ENCODE assay signal across 13 cellular contexts in genomic region chr13:99989376-99990044, GRCh38. TPM values are rescaled to one million over a fixed set of nuclear protein-coding genes. Genes with fewer than 3 reads are reported as not detected.
DNase-seq lines count a peak whose midpoint lies in the region; ATAC-seq and TF ChIP-seq lines count a peak whose summit lies in the region.
"Had no signal": no experiment of that assay in that cellular context is flagged by ENCODE, and none has a peak within 500 bp of the region (broad histone marks: within the 10 kb centered on the region; RNA-seq: fewer than 3 reads in every experiment).

No MANE protein-coding gene starts in this region.

- H3K27ac ChIP-seq in iPS DF 6.9 (ENCODE audit: low read length), result no peak overlapping the region
- no peak overlapping the region for H3K27ac ChIP-seq in breast epithelium
- H3K27ac ChIP-seq: neutrophil, spleen, uterus had no signal

- no peaks in the 10 kb centered on the region for H3K36me3 Mint-ChIP-seq in activated CD4-positive, alpha-beta T cell treated with anti-CD3 and anti-CD28 coated beads for 36 hours (ENCODE audit: low read depth)
- H3K36me3 Mint-ChIP-seq in activated naive CD8-positive, alpha-beta T cell treated with anti-CD3 and anti-CD28 coated beads, Interleukin-2, amount 50 U/mL, for 24 hours (ENCODE audit: low read depth), result peaks cover 7% of the 10 kb centered on the region
- no peaks in the 10 kb centered on the region for H3K36me3 Mint-ChIP-seq in glutamatergic neuron (ENCODE audit: unreplicated experiment)

- H3K4me3 Mint-ChIP-seq in activated CD4-positive, alpha-beta T cell treated with anti-CD3 and anti-CD28 coated beads for 36 hours, result no peak overlapping the region
- peak overlapping the region; percentile 11 for H3K4me3 Mint-ChIP-seq in activated naive CD8-positive, alpha-beta T cell treated with anti-CD3 and anti-CD28 coated beads, Interleukin-2, amount 50 U/mL, for 24 hours
- H3K4me3 Mint-ChIP-seq in glutamatergic neuron (ENCODE audit: unreplicated experiment), result no peak overlapping the region

- H3K4me3 ChIP-seq in iPS DF 6.9 (ENCODE audit: low read length) (peak overlapping the region; percentile 18; the same call in 1 of the 2 replicates), breast epithelium (peak overlapping the region in 1 of 3 donors; percentile 12)
- H3K4me3 ChIP-seq: uterus had no signal

- no peaks in the 10 kb centered on the region for H3K9me3 ChIP-seq in iPS DF 6.9 (ENCODE audit: control insufficient read depth, insufficient read depth, low read length)
- H3K9me3 ChIP-seq in breast epithelium, result no peaks in the 10 kb centered on the region
- H3K9me3 ChIP-seq: neutrophil, uterus had no signal

- WGBS in iPS DF 6.9 (ENCODE audit: insufficient coverage, insufficient read length), result no CpG with 5 or more reads among the region's 37 CpGs

- H3K27me3 ChIP-seq in iPS DF 6.9 (ENCODE audit: control insufficient read depth, insufficient read depth, low read length) (peaks cover 19% of the 10 kb centered on the region; the same call in 1 of the 2 replicates), breast epithelium (peaks cover 17 to 98% of the 10 kb centered on the region in 2 donors)

- H3K27me3 Mint-ChIP-seq in activated CD4-positive, alpha-beta T cell treated with anti-CD3 and anti-CD28 coated beads for 36 hours, result peaks cover 83% of the 10 kb centered on the region
- H3K27me3 Mint-ChIP-seq in activated naive CD8-positive, alpha-beta T cell treated with anti-CD3 and anti-CD28 coated beads, Interleukin-2, amount 50 U/mL, for 24 hours, result peaks cover 90% of the 10 kb centered on the region
- H3K27me3 Mint-ChIP-seq in glutamatergic neuron (ENCODE audit: unreplicated experiment), result peaks cover 52% of the 10 kb centered on the region

- H3K4me1 ChIP-seq in iPS DF 6.9 (ENCODE audit: control insufficient read depth, insufficient read depth, low read length), result peaks cover 7% of the 10 kb centered on the region; the same call in 1 of the 2 replicates
- H3K4me1 ChIP-seq in breast epithelium, result no peaks in the 10 kb centered on the region
- H3K4me1 ChIP-seq: uterus had no signal

- no peaks in the 10 kb centered on the region for H3K9me3 Mint-ChIP-seq in activated CD4-positive, alpha-beta T cell treated with anti-CD3 and anti-CD28 coated beads for 36 hours (ENCODE audit: low read depth)
- H3K9me3 Mint-ChIP-seq in activated naive CD8-positive, alpha-beta T cell treated with anti-CD3 and anti-CD28 coated beads, Interleukin-2, amount 50 U/mL, for 24 hours, result no peaks in the 10 kb centered on the region
- H3K9me3 Mint-ChIP-seq in glutamatergic neuron (ENCODE audit: unreplicated experiment), result peaks cover 8% of the 10 kb centered on the region

- DNase-seq in activated CD4-positive, alpha-beta T cell treated with anti-CD3 and anti-CD28 coated beads for 36 hours, result peak; percentile 15
- no peak for DNase-seq in activated CD4-positive, alpha-beta T cell treated with anti-CD3 and anti-CD28 coated beads for 4 hours
- DNase-seq in activated naive CD8-positive, alpha-beta T cell treated with anti-CD3 and anti-CD28 coated beads, Interleukin-2, amount 50 U/mL, for 24 hours, result no peak
- DNase-seq in iPS DF 6.9 (ENCODE audit: low read depth, low spot score) (no peak), retina (peak; percentile 86), glutamatergic neuron (no peak), NK-92 (lab: John Stamatoyannopoulos, UW; ENCODE audit: unreplicated experiment) (no peak), breast epithelium (ENCODE audit: low spot score in 2 of 2) (no peak)
- DNase-seq: NCI-H2171, spleen, uterus had no signal

- TF ChIP-seq POLR2A in breast epithelium (IDR thresholded peaks at IDR 0.05), result no peak

- CTCF ChIA-PET in activated CD4-positive, alpha-beta T cell treated with anti-CD3 and anti-CD28 coated beads for 36 hours (lab: Charles Lee), result interaction anchor here (0.8 to 0.9 kb wide), 2 partner anchors 31 to 333 kb away, joined by 3 to 4 read pairs; no protein-coding TSS in a partner anchor

- no peak for ATAC-seq in activated CD4-positive, alpha-beta T cell treated with anti-CD3 and anti-CD28 coated beads for 36 hours
- ATAC-seq in activated naive CD8-positive, alpha-beta T cell treated with anti-CD3 and anti-CD28 coated beads, Interleukin-2, amount 50 U/mL, for 24 hours, result no peak

- H3K4me1 Mint-ChIP-seq in activated CD4-positive, alpha-beta T cell treated with anti-CD3 and anti-CD28 coated beads for 36 hours, result peaks cover 28% of the 10 kb centered on the region
- H3K4me1 Mint-ChIP-seq in activated naive CD8-positive, alpha-beta T cell treated with anti-CD3 and anti-CD28 coated beads, Interleukin-2, amount 50 U/mL, for 24 hours, result peaks cover 26% of the 10 kb centered on the region
- H3K4me1 Mint-ChIP-seq in glutamatergic neuron (ENCODE audit: low read depth, unreplicated experiment), result peaks cover 6% of the 10 kb centered on the region

- H3K36me3 ChIP-seq in iPS DF 6.9 (ENCODE audit: control insufficient read depth, insufficient read depth, low read length) (peaks cover 6% of the 10 kb centered on the region), breast epithelium (no peaks in the 10 kb centered on the region)
- H3K36me3 ChIP-seq: neutrophil, spleen, uterus had no signal

- TF ChIP-seq CTCF in glutamatergic neuron (IDR thresholded peaks at IDR 0.05; ENCODE audit: partially characterized antibody, unreplicated experiment) (no peak), breast epithelium (IDR thresholded peaks at IDR 0.05) (no peak)

- POLR2A ChIA-PET in activated CD4-positive, alpha-beta T cell treated with anti-CD3 and anti-CD28 coated beads for 36 hours (lab: Charles Lee), result no interaction called here

- H3K27ac Mint-ChIP-seq in activated CD4-positive, alpha-beta T cell treated with anti-CD3 and anti-CD28 coated beads for 36 hours, result no peak overlapping the region
- H3K27ac Mint-ChIP-seq in activated naive CD8-positive, alpha-beta T cell treated with anti-CD3 and anti-CD28 coated beads, Interleukin-2, amount 50 U/mL, for 24 hours, result no peak overlapping the region
- H3K27ac Mint-ChIP-seq in glutamatergic neuron (ENCODE audit: unreplicated experiment), result no peak overlapping the region

- intact Hi-C loops in activated CD4-positive, alpha-beta T cell treated with anti-CD3 and anti-CD28 coated beads for 36 hours (cut with DNase I, micrococcal nuclease), result loop anchor here (2.0 to 10.0 kb wide), 7 partner anchors 13 to 525 kb away; no protein-coding TSS in a partner anchor
- intact Hi-C loops in breast epithelium (cut with DNase I; ENCODE audit: low total_unique reads), result no loop called here

RNA-seq across cellular contexts. Expression of gene ZIC2, which starts 7.9 kb away (rescaled TPM):
- not detected for total RNA-seq in activated CD4-positive, alpha-beta T cell treated with anti-CD3 and anti-CD28 coated beads for 36 hours
- total RNA-seq in glutamatergic neuron (ENCODE audit: unreplicated experiment), result 21.9 TPM
- total RNA-seq in breast epithelium, result under 1 TPM in 1 of 3 donors, not detected in 2; 0.15 TPM
- total RNA-seq: spleen; T-helper 2 cell treated with Interferon-gamma antibody and Interleukin-4, amounts not matched to agents 100 ng/mL and 5 ng/mL, for 36 hours; uterus had no signal

RNA-seq across cellular contexts. Expression of gene ZIC5, which starts 17.9 kb away (rescaled TPM):
- not detected for total RNA-seq in activated CD4-positive, alpha-beta T cell treated with anti-CD3 and anti-CD28 coated beads for 36 hours
- total RNA-seq in glutamatergic neuron (ENCODE audit: unreplicated experiment) (0.47 TPM), breast epithelium (not detected)
- total RNA-seq: spleen; T-helper 2 cell treated with Interferon-gamma antibody and Interleukin-4, amounts not matched to agents 100 ng/mL and 5 ng/mL, for 36 hours; uterus had no signal

Comparison
In these comparisons a context has a peak if more than half of its experiments do, and no peak if none do; other contexts are left out.
1. DNase-seq: peak in activated CD4-positive, alpha-beta T cell treated with anti-CD3 and anti-CD28 coated beads for 36 hours (single experiment) and retina (single experiment); none in activated CD4-positive, alpha-beta T cell treated with anti-CD3 and anti-CD28 coated beads for 4 hours (0 of 2), activated naive CD8-positive, alpha-beta T cell treated with anti-CD3 and anti-CD28 coated beads, Interleukin-2, amount 50 U/mL, for 24 hours (single experiment), iPS DF 6.9 (single experiment), glutamatergic neuron (single experiment), NK-92 (single experiment) and breast epithelium (0 of 2).
2. RNA of gene ZIC2, which starts 7.9 kb away (total RNA-seq): 21.9 TPM in glutamatergic neuron (single experiment); not detected in activated CD4-positive, alpha-beta T cell treated with anti-CD3 and anti-CD28 coated beads for 36 hours and 0.15 TPM in breast epithelium; every median in the first group is over 10 times any median in the second.